ENCODE assay signal across 16 cellular contexts in the genomic region with DNA sequence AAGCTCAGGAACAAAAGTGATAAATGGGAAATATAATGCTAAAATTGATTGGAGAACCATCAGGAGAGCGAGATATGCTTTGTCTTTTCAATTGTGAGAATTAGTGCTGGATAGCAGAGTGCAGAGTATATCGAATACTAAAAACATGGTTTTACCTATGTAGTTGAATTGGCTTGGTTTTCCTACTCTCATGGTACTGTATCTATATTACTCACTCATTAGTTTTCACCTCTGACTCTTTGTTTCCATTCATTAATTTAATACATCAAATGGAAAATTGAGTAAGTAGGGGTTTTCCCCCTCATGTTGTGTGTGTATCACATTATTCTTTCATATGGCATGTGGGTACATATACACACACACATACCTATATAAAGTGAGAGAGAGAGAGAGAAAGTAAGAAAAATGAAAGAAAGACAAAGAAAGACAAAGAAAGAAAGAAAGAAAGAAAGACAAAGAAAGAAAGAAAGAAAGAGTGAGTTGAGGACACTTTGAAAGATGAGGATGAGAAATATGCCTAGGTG.
DNase-seq lines count a peak whose midpoint lies in the region; ATAC-seq and TF ChIP-seq lines count a peak whose summit lies in the region.
"Had no signal": no experiment of that assay in that cellular context is flagged by ENCODE, and none has a peak within 500 bp of the region (broad histone marks: within the 10 kb centered on the region; RNA-seq: fewer than 3 reads in every experiment).

No MANE protein-coding gene starts in this region.

- peak; percentile 48 to 76 for ATAC-seq in activated CD4-positive, CD25-positive, alpha-beta regulatory T cell treated with anti-CD3 and anti-CD28 coated beads, Interleukin-2, amount 50 U/mL, for 24 hours
- ATAC-seq in activated T-cell treated with anti-CD3 and anti-CD28 coated beads, Interleukin-2, amount 50 U/mL, for 4 hours: peak; percentile 37 to 59
- peak; percentile 63 to 72 for ATAC-seq in stimulated activated naive B cell treated with anti-CD40 and anti-IgM and Interleukin-4, amounts not matched to agents 10 μg/mL and 1 μg/mL and 100 μg/mL, for 72 hours (replicated peaks)
- ATAC-seq: A549, GM23338 had no signal

- H3K27ac ChIP-seq in RWPE1: no peak overlapping the region
- H3K27ac ChIP-seq: 22Rv1, A549, C4-2B, HL-60 had no signal

- peak overlapping the region; percentile 40 for H3K4me3 Mint-ChIP-seq in activated T-cell treated with anti-CD3 and anti-CD28 coated beads, Interleukin-2, amount 50 U/mL, for 4 hours
- H3K4me3 Mint-ChIP-seq in activated T-cell treated with anti-CD3 and anti-CD28 coated beads, Interleukin-2, amount 50 U/mL, for 24 hours: no peak overlapping the region
- no peak overlapping the region for H3K4me3 Mint-ChIP-seq in stimulated activated naive B cell treated with anti-CD40 and anti-IgM and Interleukin-4, amounts not matched to agents 10 μg/mL and 1 μg/mL and 100 μg/mL, for 72 hours
- H3K4me3 Mint-ChIP-seq: CD4-positive, alpha-beta T cell; GM23338 had no signal

- CTCF ChIA-PET in RWPE1 (lab: Yijun Ruan, JAX): no interaction called here

- peaks cover 5% of the 10 kb centered on the region for H3K4me1 Mint-ChIP-seq in activated T-cell treated with anti-CD3 and anti-CD28 coated beads, Interleukin-2, amount 50 U/mL, for 4 hours (ENCODE audit: low read depth)
- H3K4me1 Mint-ChIP-seq in activated T-cell treated with anti-CD3 and anti-CD28 coated beads, Interleukin-2, amount 50 U/mL, for 24 hours (ENCODE audit: low read depth): peaks cover 9% of the 10 kb centered on the region
- H3K4me1 Mint-ChIP-seq in stimulated activated naive B cell treated with anti-CD40 and anti-IgM and Interleukin-4, amounts not matched to agents 10 μg/mL and 1 μg/mL and 100 μg/mL, for 72 hours: peaks cover 3 to 6% of the 10 kb centered on the region in 2 donors
- H3K4me1 Mint-ChIP-seq: GM23338 had no signal

- POLR2A ChIA-PET in RWPE1 (lab: Yijun Ruan, JAX; ENCODE audit: low non-redundant PET): no interaction called here

- H3K27me3 Mint-ChIP-seq in activated T-cell treated with anti-CD3 and anti-CD28 coated beads, Interleukin-2, amount 50 U/mL, for 4 hours (ENCODE audit: low read depth): no peaks in the 10 kb centered on the region
- peaks cover 2% of the 10 kb centered on the region for H3K27me3 Mint-ChIP-seq in activated T-cell treated with anti-CD3 and anti-CD28 coated beads, Interleukin-2, amount 50 U/mL, for 24 hours
- H3K27me3 Mint-ChIP-seq in stimulated activated naive B cell treated with anti-CD40 and anti-IgM and Interleukin-4, amounts not matched to agents 10 μg/mL and 1 μg/mL and 100 μg/mL, for 72 hours: no peaks in the 10 kb centered on the region
- H3K27me3 Mint-ChIP-seq: CD4-positive, alpha-beta T cell had no signal

- H3K9me3 Mint-ChIP-seq in activated T-cell treated with anti-CD3 and anti-CD28 coated beads, Interleukin-2, amount 50 U/mL, for 4 hours: peaks cover 11% of the 10 kb centered on the region
- peaks cover 9% of the 10 kb centered on the region for H3K9me3 Mint-ChIP-seq in activated T-cell treated with anti-CD3 and anti-CD28 coated beads, Interleukin-2, amount 50 U/mL, for 24 hours
- H3K9me3 Mint-ChIP-seq in stimulated activated naive B cell treated with anti-CD40 and anti-IgM and Interleukin-4, amounts not matched to agents 10 μg/mL and 1 μg/mL and 100 μg/mL, for 72 hours: peaks cover 16% of the 10 kb centered on the region in 2 donors

- TF ChIP-seq CTCF in RWPE1 (conservative IDR thresholded peaks at IDR 0.05; ENCODE audit: low read depth): no peak

- no peak overlapping the region for H3K27ac Mint-ChIP-seq in activated T-cell treated with anti-CD3 and anti-CD28 coated beads, Interleukin-2, amount 50 U/mL, for 24 hours
- peak overlapping the region; percentile 10 for H3K27ac Mint-ChIP-seq in stimulated activated naive B cell treated with anti-CD40 and anti-IgM and Interleukin-4, amounts not matched to agents 10 μg/mL and 1 μg/mL and 100 μg/mL, for 72 hours
- H3K27ac Mint-ChIP-seq: CD4-positive, alpha-beta T cell; GM23338 had no signal

- no peaks in the 10 kb centered on the region for H3K36me3 Mint-ChIP-seq in activated T-cell treated with anti-CD3 and anti-CD28 coated beads, Interleukin-2, amount 50 U/mL, for 4 hours (ENCODE audit: insufficient read depth)
- no peaks in the 10 kb centered on the region for H3K36me3 Mint-ChIP-seq in activated T-cell treated with anti-CD3 and anti-CD28 coated beads, Interleukin-2, amount 50 U/mL, for 24 hours (ENCODE audit: low read depth)
- peaks cover 9 to 12% of the 10 kb centered on the region in 2 donors for H3K36me3 Mint-ChIP-seq in stimulated activated naive B cell treated with anti-CD40 and anti-IgM and Interleukin-4, amounts not matched to agents 10 μg/mL and 1 μg/mL and 100 μg/mL, for 72 hours

- DNase-seq in activated CD4-positive, CD25-positive, alpha-beta regulatory T cell treated with anti-CD3 and anti-CD28 coated beads, Interleukin-2, amount 50 U/mL, for 72 hours: no peak
- no peak for DNase-seq in activated T-cell treated with anti-CD3 and anti-CD28 coated beads, Interleukin-2, amount 50 U/mL, for 4 hours
- no peak for DNase-seq in activated T-cell treated with anti-CD3 and anti-CD28 coated beads, Interleukin-2, amount 50 U/mL, for 24 hours
- no peak for DNase-seq in stimulated activated naive B cell treated with anti-CD40 and anti-IgM and Interleukin-4, amounts not matched to agents 10 μg/mL and 1 μg/mL and 100 μg/mL, for 72 hours
- DNase-seq in RWPE1 (ENCODE audit: low spot score): no peak
- no peak for DNase-seq in SKM-1 treated with dmso at 0.1 percent for 144 hours (lab: John Stamatoyannopoulos, UW; ENCODE audit: unreplicated experiment)
- DNase-seq: AML-193; Caco-2; CD4-positive, alpha-beta T cell; HCEC 1CT had no signal
